ENCODE assay signal across 1 cellular context in the genomic region with DNA sequence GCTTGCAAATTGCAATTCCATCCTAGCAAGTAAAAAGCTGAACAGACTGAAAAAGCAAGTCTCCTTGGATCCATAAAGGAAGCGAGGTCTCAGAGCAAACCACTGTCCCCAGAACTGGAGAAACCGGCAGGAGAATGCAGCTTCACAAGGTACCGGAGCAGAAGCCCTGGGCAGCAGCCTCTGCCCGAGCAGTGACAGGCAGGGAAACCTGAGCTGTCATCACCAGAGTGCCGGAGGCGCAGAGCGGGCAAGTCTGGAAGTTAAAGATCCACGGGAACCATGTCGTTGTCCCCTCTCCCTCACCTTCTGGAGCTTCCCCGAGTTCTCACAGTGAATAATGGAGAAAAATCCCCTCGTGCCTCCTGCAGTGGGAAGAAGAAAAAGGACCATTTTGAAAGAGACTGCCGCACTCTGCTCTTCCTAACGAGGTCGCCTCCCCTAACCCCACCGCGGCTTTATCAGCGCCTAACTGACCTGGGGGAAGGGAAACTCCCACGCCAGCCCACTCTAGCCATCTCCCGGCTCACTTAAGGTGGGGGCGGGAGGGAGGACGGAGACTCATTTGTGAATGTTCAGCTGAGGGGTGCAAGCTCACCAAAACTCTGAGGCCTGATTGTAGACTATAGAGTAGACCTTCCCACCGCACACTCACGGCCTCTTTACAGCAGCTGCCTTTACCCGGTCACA.
TF ChIP-seq lines count a peak whose summit lies in the region.

No MANE protein-coding gene starts in this region.

TF ChIP-seq in K562, 482 proteins besides CTCF, POLR2A, EP300 and RAD21 (continued from another document and continues in another):
- TF ChIP-seq, protein P1, sequence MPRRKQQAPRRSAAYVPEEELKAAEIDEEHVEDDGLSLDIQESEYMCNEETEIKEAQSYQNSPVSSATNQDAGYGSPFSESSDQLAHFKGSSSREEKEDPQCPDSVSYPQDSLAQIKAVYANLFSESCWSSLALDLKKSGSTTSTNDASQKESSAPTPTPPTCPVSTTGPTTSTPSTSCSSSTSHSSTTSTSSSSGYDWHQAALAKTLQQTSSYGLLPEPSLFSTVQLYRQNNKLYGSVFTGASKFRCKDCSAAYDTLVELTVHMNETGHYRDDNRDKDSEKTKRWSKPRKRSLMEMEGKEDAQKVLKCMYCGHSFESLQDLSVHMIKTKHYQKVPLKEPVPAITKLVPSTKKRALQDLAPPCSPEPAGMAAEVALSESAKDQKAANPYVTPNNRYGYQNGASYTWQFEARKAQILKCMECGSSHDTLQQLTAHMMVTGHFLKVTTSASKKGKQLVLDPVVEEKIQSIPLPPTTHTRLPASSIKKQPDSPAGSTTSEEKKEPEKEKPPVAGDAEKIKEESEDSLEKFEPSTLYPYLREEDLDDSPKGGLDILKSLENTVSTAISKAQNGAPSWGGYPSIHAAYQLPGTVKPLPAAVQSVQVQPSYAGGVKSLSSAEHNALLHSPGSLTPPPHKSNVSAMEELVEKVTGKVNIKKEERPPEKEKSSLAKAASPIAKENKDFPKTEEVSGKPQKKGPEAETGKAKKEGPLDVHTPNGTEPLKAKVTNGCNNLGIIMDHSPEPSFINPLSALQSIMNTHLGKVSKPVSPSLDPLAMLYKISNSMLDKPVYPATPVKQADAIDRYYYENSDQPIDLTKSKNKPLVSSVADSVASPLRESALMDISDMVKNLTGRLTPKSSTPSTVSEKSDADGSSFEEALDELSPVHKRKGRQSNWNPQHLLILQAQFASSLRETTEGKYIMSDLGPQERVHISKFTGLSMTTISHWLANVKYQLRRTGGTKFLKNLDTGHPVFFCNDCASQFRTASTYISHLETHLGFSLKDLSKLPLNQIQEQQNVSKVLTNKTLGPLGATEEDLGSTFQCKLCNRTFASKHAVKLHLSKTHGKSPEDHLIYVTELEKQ (CRISPR knock-in tag; IDR thresholded peaks at IDR 0.05), result no peak
- no peak for TF ChIP-seq USF1 (CRISPR knock-in tag; IDR thresholded peaks at IDR 0.05)
- no peak for TF ChIP-seq ZBTB34 (CRISPR knock-in tag; IDR thresholded peaks at IDR 0.05)
- TF ChIP-seq, protein P2, sequence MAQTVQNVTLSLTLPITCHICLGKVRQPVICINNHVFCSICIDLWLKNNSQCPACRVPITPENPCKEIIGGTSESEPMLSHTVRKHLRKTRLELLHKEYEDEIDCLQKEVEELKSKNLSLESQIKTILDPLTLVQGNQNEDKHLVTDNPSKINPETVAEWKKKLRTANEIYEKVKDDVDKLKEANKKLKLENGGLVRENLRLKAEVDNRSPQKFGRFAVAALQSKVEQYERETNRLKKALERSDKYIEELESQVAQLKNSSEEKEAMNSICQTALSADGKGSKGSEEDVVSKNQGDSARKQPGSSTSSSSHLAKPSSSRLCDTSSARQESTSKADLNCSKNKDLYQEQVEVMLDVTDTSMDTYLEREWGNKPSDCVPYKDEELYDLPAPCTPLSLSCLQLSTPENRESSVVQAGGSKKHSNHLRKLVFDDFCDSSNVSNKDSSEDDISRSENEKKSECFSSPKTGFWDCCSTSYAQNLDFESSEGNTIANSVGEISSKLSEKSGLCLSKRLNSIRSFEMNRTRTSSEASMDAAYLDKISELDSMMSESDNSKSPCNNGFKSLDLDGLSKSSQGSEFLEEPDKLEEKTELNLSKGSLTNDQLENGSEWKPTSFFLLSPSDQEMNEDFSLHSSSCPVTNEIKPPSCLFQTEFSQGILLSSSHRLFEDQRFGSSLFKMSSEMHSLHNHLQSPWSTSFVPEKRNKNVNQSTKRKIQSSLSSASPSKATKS (CRISPR knock-in tag; IDR thresholded peaks at IDR 0.05), result no peak
- TF ChIP-seq HDGF (IDR thresholded peaks at IDR 0.05), result no peak
- TF ChIP-seq GABPB2 (CRISPR knock-in tag; conservative IDR thresholded peaks at IDR 0.05), result no peak
- no peak for TF ChIP-seq PHF21A (IDR thresholded peaks at IDR 0.05; ENCODE audit: borderline replicate concordance, low read depth)
- TF ChIP-seq PTBP1 (IDR thresholded peaks at IDR 0.05; ENCODE audit: low read depth, low read length), result no peak
- TF ChIP-seq DMBX1 (CRISPR knock-in tag; IDR thresholded peaks at IDR 0.05; ENCODE audit: borderline replicate concordance), result no peak
- TF ChIP-seq BACH1 (tag; IDR thresholded peaks at IDR 0.05), result no peak
- TF ChIP-seq SRSF3 (IDR thresholded peaks at IDR 0.05; ENCODE audit: insufficient read depth, low read length), result no peak
- TF ChIP-seq ZFP30 (CRISPR knock-in tag; IDR thresholded peaks at IDR 0.05; ENCODE audit: borderline replicate concordance), result no peak
- no peak for TF ChIP-seq TOE1 (IDR thresholded peaks at IDR 0.05; ENCODE audit: borderline replicate concordance)
- no peak for TF ChIP-seq TOE1 (CRISPR knock-in tag; IDR thresholded peaks at IDR 0.05; ENCODE audit: borderline replicate concordance, low read depth)
- TF ChIP-seq STAT6 (CRISPR knock-in tag; IDR thresholded peaks at IDR 0.05), result no peak
- no peak for TF ChIP-seq NONO (IDR thresholded peaks at IDR 0.05; ENCODE audit: low read depth in 2 of 2, low read length in 1 of 2)
- TF ChIP-seq HNRNPLL (IDR thresholded peaks at IDR 0.05; ENCODE audit: low read depth, low read length, poor library complexity, severe bottlenecking), result no peak
- TF ChIP-seq GATA2 (CRISPR knock-in tag; IDR thresholded peaks at IDR 0.05), result no peak
- TF ChIP-seq, protein P3, sequence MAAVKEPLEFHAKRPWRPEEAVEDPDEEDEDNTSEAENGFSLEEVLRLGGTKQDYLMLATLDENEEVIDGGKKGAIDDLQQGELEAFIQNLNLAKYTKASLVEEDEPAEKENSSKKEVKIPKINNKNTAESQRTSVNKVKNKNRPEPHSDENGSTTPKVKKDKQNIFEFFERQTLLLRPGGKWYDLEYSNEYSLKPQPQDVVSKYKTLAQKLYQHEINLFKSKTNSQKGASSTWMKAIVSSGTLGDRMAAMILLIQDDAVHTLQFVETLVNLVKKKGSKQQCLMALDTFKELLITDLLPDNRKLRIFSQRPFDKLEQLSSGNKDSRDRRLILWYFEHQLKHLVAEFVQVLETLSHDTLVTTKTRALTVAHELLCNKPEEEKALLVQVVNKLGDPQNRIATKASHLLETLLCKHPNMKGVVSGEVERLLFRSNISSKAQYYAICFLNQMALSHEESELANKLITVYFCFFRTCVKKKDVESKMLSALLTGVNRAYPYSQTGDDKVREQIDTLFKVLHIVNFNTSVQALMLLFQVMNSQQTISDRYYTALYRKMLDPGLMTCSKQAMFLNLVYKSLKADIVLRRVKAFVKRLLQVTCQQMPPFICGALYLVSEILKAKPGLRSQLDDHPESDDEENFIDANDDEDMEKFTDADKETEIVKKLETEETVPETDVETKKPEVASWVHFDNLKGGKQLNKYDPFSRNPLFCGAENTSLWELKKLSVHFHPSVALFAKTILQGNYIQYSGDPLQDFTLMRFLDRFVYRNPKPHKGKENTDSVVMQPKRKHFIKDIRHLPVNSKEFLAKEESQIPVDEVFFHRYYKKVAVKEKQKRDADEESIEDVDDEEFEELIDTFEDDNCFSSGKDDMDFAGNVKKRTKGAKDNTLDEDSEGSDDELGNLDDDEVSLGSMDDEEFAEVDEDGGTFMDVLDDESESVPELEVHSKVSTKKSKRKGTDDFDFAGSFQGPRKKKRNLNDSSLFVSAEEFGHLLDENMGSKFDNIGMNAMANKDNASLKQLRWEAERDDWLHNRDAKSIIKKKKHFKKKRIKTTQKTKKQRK (IDR thresholded peaks at IDR 0.05; ENCODE audit: borderline replicate concordance, low read depth, low read length), result no peak
- no peak for TF ChIP-seq XRCC5 (IDR thresholded peaks at IDR 0.05; ENCODE audit: low read depth, low read length)
- TF ChIP-seq ETV6 (IDR thresholded peaks at IDR 0.05; ENCODE audit: borderline replicate concordance in 1 of 2, low read depth in 2 of 2, low read length in 1 of 2), result no peak
- TF ChIP-seq ETV6 (CRISPR knock-in tag; IDR thresholded peaks at IDR 0.05; ENCODE audit: borderline replicate concordance), result no peak
- no peak for TF ChIP-seq ZBED1 (IDR thresholded peaks at IDR 0.05)
- no peak for TF ChIP-seq GTF3C2 (IDR thresholded peaks at IDR 0.05; ENCODE audit: borderline replicate concordance, extremely low read depth, insufficient read length)
- no peak for TF ChIP-seq BCL6 (CRISPR knock-in tag; IDR thresholded peaks at IDR 0.05)
- TF ChIP-seq PURB (CRISPR knock-in tag; IDR thresholded peaks at IDR 0.05; ENCODE audit: low read depth), result no peak
- TF ChIP-seq ELF2 (CRISPR knock-in tag; IDR thresholded peaks at IDR 0.05), result no peak
- TF ChIP-seq, protein P4, sequence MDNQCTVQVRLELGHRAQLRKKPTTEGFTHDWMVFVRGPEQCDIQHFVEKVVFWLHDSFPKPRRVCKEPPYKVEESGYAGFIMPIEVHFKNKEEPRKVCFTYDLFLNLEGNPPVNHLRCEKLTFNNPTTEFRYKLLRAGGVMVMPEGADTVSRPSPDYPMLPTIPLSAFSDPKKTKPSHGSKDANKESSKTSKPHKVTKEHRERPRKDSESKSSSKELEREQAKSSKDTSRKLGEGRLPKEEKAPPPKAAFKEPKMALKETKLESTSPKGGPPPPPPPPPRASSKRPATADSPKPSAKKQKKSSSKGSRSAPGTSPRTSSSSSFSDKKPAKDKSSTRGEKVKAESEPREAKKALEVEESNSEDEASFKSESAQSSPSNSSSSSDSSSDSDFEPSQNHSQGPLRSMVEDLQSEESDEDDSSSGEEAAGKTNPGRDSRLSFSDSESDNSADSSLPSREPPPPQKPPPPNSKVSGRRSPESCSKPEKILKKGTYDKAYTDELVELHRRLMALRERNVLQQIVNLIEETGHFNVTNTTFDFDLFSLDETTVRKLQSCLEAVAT (IDR thresholded peaks at IDR 0.05), result no peak
- TF ChIP-seq ZBTB8A (IDR thresholded peaks at IDR 0.05; ENCODE audit: partially characterized antibody), result no peak
- TF ChIP-seq, protein P5, sequence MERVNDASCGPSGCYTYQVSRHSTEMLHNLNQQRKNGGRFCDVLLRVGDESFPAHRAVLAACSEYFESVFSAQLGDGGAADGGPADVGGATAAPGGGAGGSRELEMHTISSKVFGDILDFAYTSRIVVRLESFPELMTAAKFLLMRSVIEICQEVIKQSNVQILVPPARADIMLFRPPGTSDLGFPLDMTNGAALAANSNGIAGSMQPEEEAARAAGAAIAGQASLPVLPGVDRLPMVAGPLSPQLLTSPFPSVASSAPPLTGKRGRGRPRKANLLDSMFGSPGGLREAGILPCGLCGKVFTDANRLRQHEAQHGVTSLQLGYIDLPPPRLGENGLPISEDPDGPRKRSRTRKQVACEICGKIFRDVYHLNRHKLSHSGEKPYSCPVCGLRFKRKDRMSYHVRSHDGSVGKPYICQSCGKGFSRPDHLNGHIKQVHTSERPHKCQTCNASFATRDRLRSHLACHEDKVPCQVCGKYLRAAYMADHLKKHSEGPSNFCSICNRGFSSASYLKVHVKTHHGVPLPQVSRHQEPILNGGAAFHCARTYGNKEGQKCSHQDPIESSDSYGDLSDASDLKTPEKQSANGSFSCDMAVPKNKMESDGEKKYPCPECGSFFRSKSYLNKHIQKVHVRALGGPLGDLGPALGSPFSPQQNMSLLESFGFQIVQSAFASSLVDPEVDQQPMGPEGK (CRISPR knock-in tag; IDR thresholded peaks at IDR 0.05; ENCODE audit: borderline replicate concordance), result no peak
- peak; percentile 77 for TF ChIP-seq TCF3 (CRISPR knock-in tag; IDR thresholded peaks at IDR 0.05)
- no peak for TF ChIP-seq ZNF124 (CRISPR knock-in tag; IDR thresholded peaks at IDR 0.05)
- TF ChIP-seq FOS (IDR thresholded peaks at IDR 0.05; ENCODE audit: extremely low read depth, insufficient read length), result no peak
- TF ChIP-seq SMARCC2 (IDR thresholded peaks at IDR 0.05; ENCODE audit: low read depth), result peak; percentile 35; the same call in 1 of the 2 replicates
- TF ChIP-seq ZFP36 (IDR thresholded peaks at IDR 0.05; ENCODE audit: low read depth, low read length, partially characterized antibody), result no peak
- no peak for TF ChIP-seq ZNF778 (CRISPR knock-in tag; IDR thresholded peaks at IDR 0.05)
